16 cellular contexts compared by ENCODE assay signal in genomic region chr4:41133619-41134018, GRCh38.
DNase-seq lines count a peak whose midpoint lies in the region; FAIRE-seq and TF ChIP-seq lines count a peak whose summit lies in the region.
"Had no signal": no experiment of that assay in that cellular context is flagged by ENCODE, and none has a peak within 500 bp of the region (broad histone marks: within the 10 kb centered on the region; RNA-seq: fewer than 3 reads in every experiment).

No MANE protein-coding gene starts in this region.

- DNase-seq in LHCN-M2 (ENCODE audit: low read depth) (peak; percentile 71), fibroblast of pulmonary artery (ENCODE audit: low read depth) (peak; percentile 40), mesothelial cell of epicardium (ENCODE audit: low spot score in 2 of 2, unreplicated experiment in 2 of 2) (no peak), HK-2 (ENCODE audit: unreplicated experiment) (no peak), NCI-H774 (lab: John Stamatoyannopoulos, UW) (no peak), GM12892 (ENCODE audit: insufficient read length) (no peak)
- DNase-seq in stimulated activated naive CD4-positive, alpha-beta T cell (lab: John Stamatoyannopoulos, UW) = no peak
- DNase-seq: activated B cell treated with CpG ODN at 0.5 μM for 24 hours; activated CD8-positive, alpha-beta memory T cell treated with anti-CD3 and anti-CD28 coated beads, Interleukin-2, amount 50 U/mL, for 4 hours; activated naive CD4-positive, alpha-beta T cell treated with anti-CD3 and anti-CD28 coated beads for 36 hours; effector memory CD4-positive, alpha-beta T cell; gastrocnemius medialis; MV-4-11; nephron progenitor cell; small intestine had no signal

- H3K36me3 Mint-ChIP-seq in mesothelial cell of epicardium = peaks cover 13% of the 10 kb centered on the region

- no peak overlapping the region for H3K4me3 ChIP-seq in BLaER1
- H3K4me3 ChIP-seq in fibroblast of pulmonary artery (replicated peaks; ENCODE audit: low read depth, low read length) = no peak overlapping the region
- H3K4me3 ChIP-seq: gastrocnemius medialis had no signal

- peak overlapping the region; percentile 43 for H3K4me2 ChIP-seq in BLaER1

- H3K27me3 ChIP-seq in BLaER1 = no peaks in the 10 kb centered on the region
- H3K27me3 ChIP-seq: gastrocnemius medialis had no signal

- no peak for TF ChIP-seq POLR2A in GM12892 (IDR thresholded peaks at IDR 0.05; ENCODE audit: low read depth, low read length)

- H3K27ac ChIP-seq in BLaER1 = peak overlapping the region; percentile 12; the same call in 1 of the 2 replicates
- H3K27ac ChIP-seq: gastrocnemius medialis had no signal

- no peaks in the 10 kb centered on the region for H3K27me3 Mint-ChIP-seq in mesothelial cell of epicardium (ENCODE audit: low read depth)
- H3K27me3 Mint-ChIP-seq: activated B cell treated with CpG ODN at 0.5 μM for 24 hours had no signal

- peak overlapping the region; percentile 85 for H3K27ac Mint-ChIP-seq in mesothelial cell of epicardium
- H3K27ac Mint-ChIP-seq: activated B cell treated with CpG ODN at 0.5 μM for 24 hours; activated naive CD4-positive, alpha-beta T cell treated with anti-CD3 and anti-CD28 coated beads for 36 hours; nephron progenitor cell had no signal

- H3K4me1 ChIP-seq in BLaER1 = peaks cover 27% of the 10 kb centered on the region

- H3K4me3 Mint-ChIP-seq in mesothelial cell of epicardium = no peak overlapping the region
- H3K4me3 Mint-ChIP-seq: activated B cell treated with CpG ODN at 0.5 μM for 24 hours; activated naive CD4-positive, alpha-beta T cell treated with anti-CD3 and anti-CD28 coated beads for 36 hours; nephron progenitor cell had no signal

- FAIRE-seq in GM12892 (lab: Jason Lieb, UNC) = no peak
- FAIRE-seq: small intestine had no signal

- no peak overlapping the region for H3K9ac ChIP-seq in BLaER1

- H3K9me3 Mint-ChIP-seq in mesothelial cell of epicardium = peaks cover 11% of the 10 kb centered on the region
- H3K9me3 Mint-ChIP-seq: activated B cell treated with CpG ODN at 0.5 μM for 24 hours; activated naive CD4-positive, alpha-beta T cell treated with anti-CD3 and anti-CD28 coated beads for 36 hours had no signal

- no peaks in the 10 kb centered on the region for H3K36me3 ChIP-seq in BLaER1
- H3K36me3 ChIP-seq: gastrocnemius medialis had no signal

- no peaks in the 10 kb centered on the region for H4K20me1 ChIP-seq in BLaER1

- no peaks in the 10 kb centered on the region; the same call in 1 of the 2 replicates for H3K9me3 ChIP-seq in BLaER1
- H3K9me3 ChIP-seq: gastrocnemius medialis had no signal

- no peak for TF ChIP-seq CTCF in fibroblast of pulmonary artery (IDR thresholded peaks at IDR 0.05; ENCODE audit: low read length, missing control alignments)
- no peak for TF ChIP-seq CTCF in mesothelial cell of epicardium (IDR thresholded peaks at IDR 0.05; ENCODE audit: unreplicated experiment)

- H3K4me1 Mint-ChIP-seq in mesothelial cell of epicardium = peaks cover 60% of the 10 kb centered on the region
- H3K4me1 Mint-ChIP-seq: activated B cell treated with CpG ODN at 0.5 μM for 24 hours had no signal

Comparison
In these comparisons a context has a peak if more than half of its experiments do, and no peak if none do; other contexts are left out.
1. DNase-seq: peak in LHCN-M2 (single experiment) and fibroblast of pulmonary artery (single experiment); none in mesothelial cell of epicardium (0 of 2), HK-2 (single experiment), stimulated activated naive CD4-positive, alpha-beta T cell (0 of 6), NCI-H774 (single experiment) and GM12892 (single experiment).